ENCODE assay signal across 15 cellular contexts in genomic region chr16:19757762-19758595, GRCh38. TPM values are rescaled to one million over a fixed set of nuclear protein-coding genes. Genes with fewer than 3 reads are reported as not detected.
DNase-seq lines count a peak whose midpoint lies in the region; ATAC-seq, FAIRE-seq and TF ChIP-seq lines count a peak whose summit lies in the region.
"Had no signal": no experiment of that assay in that cellular context is flagged by ENCODE, and none has a peak within 500 bp of the region (broad histone marks: within the 10 kb centered on the region; RNA-seq: fewer than 3 reads in every experiment).

No MANE protein-coding gene starts in this region.

- ATAC-seq in GM21576 (IDR thresholded peaks at IDR 0.05; ENCODE audit: unreplicated experiment) (no peak), GM18867 (IDR thresholded peaks at IDR 0.05; ENCODE audit: unreplicated experiment) (no peak)
- ATAC-seq: activated T-helper 17 cell treated with anti-CD3 and anti-CD28 coated beads, Interleukin-2, amount 50 U/mL, for 72 hours had no signal

- H3K36me3 Mint-ChIP-seq in astrocyte (ENCODE audit: low read depth, unreplicated experiment) (no peaks in the 10 kb centered on the region), immature natural killer cell (no peaks in the 10 kb centered on the region)

- H3K4me1 ChIP-seq in astrocyte (ENCODE audit: insufficient read depth, low read length) = peaks cover 25% of the 10 kb centered on the region

- no peak overlapping the region for H3K27ac Mint-ChIP-seq in astrocyte (ENCODE audit: unreplicated experiment)
- H3K27ac Mint-ChIP-seq in immature natural killer cell = no peak overlapping the region
- H3K27ac Mint-ChIP-seq: activated T-helper 17 cell treated with anti-CD3 and anti-CD28 coated beads, Interleukin-2, amount 50 U/mL, for 72 hours; H9 had no signal

- no peak overlapping the region for H3K4me3 ChIP-seq in astrocyte (ENCODE audit: insufficient read depth, low read depth, low read length)
- H3K4me3 ChIP-seq: SK-N-MC, testis had no signal

- H4K20me1 ChIP-seq in astrocyte (ENCODE audit: insufficient read depth, low read length) = no peaks in the 10 kb centered on the region

- no peaks in the 10 kb centered on the region for H3K9me3 ChIP-seq in astrocyte (ENCODE audit: insufficient read depth, low read depth, low read length)
- H3K9me3 ChIP-seq: testis had no signal

- no peaks in the 10 kb centered on the region for H3K79me2 ChIP-seq in astrocyte (ENCODE audit: insufficient read depth, low read length)

- peaks cover 12% of the 10 kb centered on the region for H3K4me1 Mint-ChIP-seq in astrocyte (ENCODE audit: low read depth, unreplicated experiment)
- no peaks in the 10 kb centered on the region for H3K4me1 Mint-ChIP-seq in immature natural killer cell
- H3K4me1 Mint-ChIP-seq: activated T-helper 17 cell treated with anti-CD3 and anti-CD28 coated beads, Interleukin-2, amount 50 U/mL, for 72 hours had no signal

- no peaks in the 10 kb centered on the region for H3K27me3 ChIP-seq in astrocyte (ENCODE audit: insufficient read depth, low read length)
- H3K27me3 ChIP-seq: testis had no signal

- H3K27ac ChIP-seq in astrocyte (ENCODE audit: low read depth, low read length) = no peak overlapping the region
- H3K27ac ChIP-seq in substantia nigra (ENCODE audit: low read depth, low read length, poor library complexity, severe bottlenecking) = peak overlapping the region; percentile 73
- H3K27ac ChIP-seq: SK-N-MC, testis had no signal

- no peak overlapping the region for H2AFZ ChIP-seq in astrocyte (ENCODE audit: low read depth, low read length)

- H3K27me3 Mint-ChIP-seq in astrocyte (ENCODE audit: low read depth, unreplicated experiment) (no peaks in the 10 kb centered on the region), immature natural killer cell (ENCODE audit: low read depth in 3 of 3) (peaks cover 0 to 6% (median 2%) of the 10 kb centered on the region in 3 donors)
- H3K27me3 Mint-ChIP-seq: activated T-helper 17 cell treated with anti-CD3 and anti-CD28 coated beads, Interleukin-2, amount 50 U/mL, for 72 hours had no signal

- FAIRE-seq in astrocyte (lab: Jason Lieb, UNC) = no peak
- FAIRE-seq: GM19239 had no signal

- H3K4me3 Mint-ChIP-seq in astrocyte (ENCODE audit: unreplicated experiment) (no peak overlapping the region), immature natural killer cell (no peak overlapping the region)
- H3K4me3 Mint-ChIP-seq: activated T-helper 17 cell treated with anti-CD3 and anti-CD28 coated beads, Interleukin-2, amount 50 U/mL, for 72 hours; H9 had no signal

- TF ChIP-seq CTCF in astrocyte (IDR thresholded peaks at IDR 0.05; ENCODE audit: insufficient read depth, low read depth, low read length) = no peak

- H3K4me2 ChIP-seq in astrocyte (ENCODE audit: low read length) = peak overlapping the region; percentile 60

- no peak overlapping the region for H3K9ac ChIP-seq in astrocyte (ENCODE audit: low read length)

- peak; percentile 67 for DNase-seq in NCI-H2171 treated with DMSO at 0.1 percent for 48 hours (lab: John Stamatoyannopoulos, UW)
- DNase-seq in NCI-H2171 (lab: John Stamatoyannopoulos, UW) = no peak
- no peak for DNase-seq in astrocyte (ENCODE audit: low read depth)
- peak in 31 of 42 donors; percentile 37 to 85 (median 58) for DNase-seq in head of caudate nucleus
- peak in 27 of 49 donors; percentile 7 to 69 (median 22) for DNase-seq in substantia nigra (lab: John Stamatoyannopoulos, UW)
- no peak for DNase-seq in immature natural killer cell
- DNase-seq: cerebellar nuclear complex, H9, NCI-H226, testis had no signal

- no peaks in the 10 kb centered on the region for H3K36me3 ChIP-seq in astrocyte (ENCODE audit: insufficient read depth, low read length)

- intact Hi-C loops in head of caudate nucleus (cut with DNase I) = no loop called here

- H3K9me3 Mint-ChIP-seq in astrocyte (ENCODE audit: unreplicated experiment) (peaks cover 3% of the 10 kb centered on the region), immature natural killer cell (no peaks in the 10 kb centered on the region)
- H3K9me3 Mint-ChIP-seq: activated T-helper 17 cell treated with anti-CD3 and anti-CD28 coated beads, Interleukin-2, amount 50 U/mL, for 72 hours; H9 had no signal

RNA-seq across cellular contexts. Expression of gene IQCK, which starts 39.9 kb away (rescaled TPM):
- total RNA-seq in astrocyte = 5.9 and 7.9 TPM in 2 replicates
- 1 to 10 TPM in 1 of 3 donors, under 1 TPM in 1, not detected in 1; 0.95 to 3.5 TPM for polyA plus RNA-seq in immature natural killer cell

RNA-seq across cellular contexts. Expression of gene KNOP1, which starts 40.0 kb away (rescaled TPM):
- 22.7 and 22.9 TPM in 2 replicates for total RNA-seq in astrocyte
- 1 to 10 TPM; 2.8 to 9.3 (median 3.6) TPM for polyA plus RNA-seq in immature natural killer cell

Comparison
In these comparisons a context has a peak if more than half of its experiments do, and no peak if none do; other contexts are left out.
1. DNase-seq: peak in NCI-H2171 treated with DMSO at 0.1 percent for 48 hours (single experiment), head of caudate nucleus (31 of 42) and substantia nigra (27 of 49); none in NCI-H2171 (single experiment), astrocyte (single experiment) and immature natural killer cell (0 of 3).